ENCODE assay signal across 1 cellular context in genomic region chr20:50594591-50595432, GRCh38.
TF ChIP-seq lines count a peak whose summit lies in the region.

No MANE protein-coding gene starts in this region.

TF ChIP-seq in H1, 55 proteins besides CTCF, POLR2A, EP300 and RAD21 (continued from another document):
- TF ChIP-seq GABPA (IDR thresholded peaks at IDR 0.05; ENCODE audit: borderline replicate concordance, insufficient read depth, low read length) = no peak
